32 cellular contexts compared by ENCODE assay signal in the genomic region with DNA sequence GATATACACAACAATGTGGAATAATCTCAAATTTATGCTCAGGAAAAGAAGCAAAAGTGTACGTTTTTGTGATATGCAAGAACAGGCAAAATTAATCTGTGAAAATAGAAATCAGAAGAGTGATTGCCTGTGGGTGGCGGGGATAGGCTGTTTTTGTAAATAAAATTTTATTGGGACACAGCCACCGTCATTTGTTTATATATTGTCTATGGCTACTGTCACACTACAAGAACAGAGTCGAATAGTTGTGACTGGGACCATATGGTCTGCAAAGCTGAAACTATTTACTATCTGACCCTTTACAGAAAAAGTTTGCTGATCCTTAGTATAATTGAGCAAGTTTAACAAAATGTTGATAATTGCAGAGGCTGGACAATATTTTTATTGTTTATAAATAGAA.
"Had no signal": no experiment of that assay in that cellular context is flagged by ENCODE, and none has a peak within 500 bp of the region (broad histone marks: within the 10 kb centered on the region; RNA-seq: fewer than 3 reads in every experiment).

No MANE protein-coding gene starts in this region.

- ATAC-seq: activated naive CD4-positive, alpha-beta T cell treated with anti-CD3 and anti-CD28 coated beads, Interleukin-2, amount 50 U/mL, for 72 hours; activated naive CD8-positive, alpha-beta T cell treated with anti-CD3 and anti-CD28 coated beads, Interleukin-2, amount 50 U/mL, for 24 hours; activated T-cell treated with anti-CD3 and anti-CD28 coated beads, Interleukin-2, amount 50 U/mL, for 4 hours; activated T-cell treated with anti-CD3 and anti-CD28 coated beads, Interleukin-2, amount 50 U/mL, for 72 hours; activated T-helper 17 cell treated with anti-CD3 and anti-CD28 coated beads, Interleukin-2, amount 50 U/mL, for 72 hours; body of pancreas had no signal

- H3K27me3 ChIP-seq: adrenal gland, ascending aorta, body of pancreas, brain microvascular endothelial cell, breast epithelium, cardiac muscle cell had no signal

- H3K27ac ChIP-seq: adrenal gland, ascending aorta, body of pancreas, brain microvascular endothelial cell, breast epithelium, cardiac muscle cell had no signal

- H3K36me3 ChIP-seq: adrenal gland, ascending aorta, brain microvascular endothelial cell, breast epithelium, cardiac muscle cell had no signal

- H3K9me3 ChIP-seq: adrenal gland, ascending aorta, body of pancreas, breast epithelium had no signal

- DNase-seq: activated effector memory CD4-positive, alpha-beta T cell treated with anti-CD3 and anti-CD28 coated beads, Interleukin-2, amount 50 U/mL, for 16 hours; activated effector memory CD4-positive, alpha-beta T cell treated with Interleukin-2 at 50 U/mL for 16 hours; activated gamma-delta T cell; activated gamma-delta T cell treated with Interleukin-2 at 50 U/mL for 16 hours; activated naive CD4-positive, alpha-beta T cell; activated naive CD4-positive, alpha-beta T cell treated with anti-CD3 and anti-CD28 coated beads for 36 hours; activated naive CD4-positive, alpha-beta T cell treated with anti-CD3 and anti-CD28 coated beads, Interleukin-2, amount 10 ng/mL, durations not matched to agents 7 days and 5 days; activated naive CD4-positive, alpha-beta T cell treated with anti-CD3 and anti-CD28 coated beads, Interleukin-2, amount 50 U/mL, for 16 hours; activated naive CD4-positive, alpha-beta T cell treated with Interleukin-2 at 50 U/mL for 16 hours; activated naive CD8-positive, alpha-beta T cell treated with anti-CD3 and anti-CD28 coated beads for 36 hours; activated naive CD8-positive, alpha-beta T cell treated with anti-CD3 and anti-CD28 coated beads, Interleukin-2, amount 10 ng/mL, durations not matched to agents 7 days and 5 days; activated naive CD8-positive, alpha-beta T cell treated with anti-CD3 and anti-CD28 coated beads, Interleukin-2, amount 50 U/mL, for 24 hours; activated T-cell treated with anti-CD3 and anti-CD28 coated beads, Interleukin-2, amount 50 U/mL, for 1 hour; activated T-cell treated with anti-CD3 and anti-CD28 coated beads, Interleukin-2, amount 50 U/mL, for 24 hours; activated T-cell treated with anti-CD3 and anti-CD28 coated beads, Interleukin-2, amount 50 U/mL, for 4 hours; activated T-cell treated with anti-CD3 and anti-CD28 coated beads, Interleukin-2, amount 50 U/mL, for 48 hours; activated T-cell treated with anti-CD3 and anti-CD28 coated beads, Interleukin-2, amount 50 U/mL, for 72 hours; adrenal gland; amniotic stem cell; amygdala; anterior cingulate cortex; aorta; body of pancreas; brain microvascular endothelial cell; caudate nucleus; central memory CD4-positive, alpha-beta T cell; cerebellar nuclear complex had no signal

- H3K4me3 ChIP-seq: adrenal gland, ascending aorta, body of pancreas, breast epithelium, cardiac muscle cell had no signal

- H3K4me1 ChIP-seq: adrenal gland, ascending aorta, body of pancreas, breast epithelium had no signal
